ENCODE assay signal across 16 cellular contexts in the genomic region with DNA sequence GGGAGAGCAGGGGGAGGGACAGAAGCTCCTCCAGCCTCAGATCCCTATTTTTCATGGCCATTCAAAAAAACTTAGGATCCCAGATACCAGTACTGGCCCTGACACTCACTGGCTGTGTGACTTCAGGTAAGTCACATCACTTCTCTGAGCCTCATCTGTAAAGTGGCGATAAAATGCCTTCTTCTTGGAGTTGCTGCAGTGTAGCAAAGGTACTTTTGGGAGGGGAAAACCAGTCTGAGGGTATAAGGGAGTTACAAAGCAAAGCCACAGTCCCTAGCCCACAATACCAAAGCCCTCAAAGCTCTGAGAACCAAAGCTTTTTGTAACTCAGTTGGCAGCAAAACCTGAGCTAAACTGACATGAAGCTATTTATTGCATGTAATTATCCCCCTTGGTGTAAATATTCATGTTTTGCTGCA. TPM values are rescaled to one million over a fixed set of nuclear protein-coding genes. Genes with fewer than 3 reads are reported as not detected.
A peak's percentile ranks its signal among the peaks of the same experiment; 100 is the strongest.
DNase-seq lines count a peak whose midpoint lies in the region; ATAC-seq, FAIRE-seq and TF ChIP-seq lines count a peak whose summit lies in the region.
"Had no signal": no experiment of that assay in that cellular context is flagged by ENCODE, and none has a peak within 500 bp of the region (broad histone marks: within the 10 kb centered on the region; RNA-seq: fewer than 3 reads in every experiment).

No MANE protein-coding gene starts in this region.

- H2BK120ac ChIP-seq in mesendoderm (ENCODE audit: low read depth, low read length), result no peak overlapping the region

- TF ChIP-seq CTCF in HepG2 (CRISPR knock-in tag; IDR thresholded peaks at IDR 0.05), result no peak
- TF ChIP-seq CTCF in right lobe of liver (IDR thresholded peaks at IDR 0.05), result no peak
- no peak for TF ChIP-seq CTCF in GM12878 (IDR thresholded peaks at IDR 0.05 in 2 of 3, conservative IDR thresholded peaks at IDR 0.05 in 1 of 3; ENCODE audit: control insufficient read depth in 2 of 3, extremely low read depth in 1 of 3, insufficient read depth in 1 of 3, low read depth in 3 of 3, low read length in 3 of 3)

- no peaks in the 10 kb centered on the region for H3K36me3 Mint-ChIP-seq in activated CD4-positive, alpha-beta T cell treated with anti-CD3 and anti-CD28 coated beads for 36 hours (ENCODE audit: low read depth)
- H3K36me3 Mint-ChIP-seq in activated CD4-positive, alpha-beta memory T cell treated with anti-CD3 and anti-CD28 coated beads, Interleukin-2, amount 10 ng/mL, durations not matched to agents 7 days and 5 days (ENCODE audit: low read depth), result no peaks in the 10 kb centered on the region
- H3K36me3 Mint-ChIP-seq: CD8-positive, alpha-beta memory T cell had no signal

- no peaks in the 10 kb centered on the region for H4K20me1 ChIP-seq in HepG2 (ENCODE audit: insufficient read depth, low read length)
- H4K20me1 ChIP-seq in GM12878 (ENCODE audit: control insufficient read depth, insufficient read depth), result no peaks in the 10 kb centered on the region

- intact Hi-C loops in HepG2 (cut with micrococcal nuclease; ENCODE audit: unreplicated experiment), result no loop called here
- intact Hi-C loops in right lobe of liver (cut with DNase I), result no loop called here
- intact Hi-C loops in GM12878 (cut with micrococcal nuclease; ENCODE audit: unreplicated experiment), result no loop called here
- intact Hi-C loops in activated CD4-positive, alpha-beta T cell treated with anti-CD3 and anti-CD28 coated beads for 36 hours (cut with DNase I, micrococcal nuclease), result no loop called here

- H3K79me2 ChIP-seq in HepG2 (ENCODE audit: insufficient read depth, low read length) (no peaks in the 10 kb centered on the region), GM12878 (ENCODE audit: control insufficient read depth, insufficient read depth, low read length) (no peaks in the 10 kb centered on the region), mesendoderm (ENCODE audit: control insufficient read depth, insufficient read depth, low read length) (no peaks in the 10 kb centered on the region)

- 29% methylated on average over 1 of the region's 1 CpG for WGBS in HepG2 (ENCODE audit: low lambda C conversion rate)
- WGBS in right lobe of liver (ENCODE audit: insufficient coverage, low coverage, low lambda C conversion rate, missing lambda C conversion rate), result 88% methylated on average over 1 of the region's 1 CpG
- WGBS in GM12878 (ENCODE audit: insufficient coverage, insufficient replicate concordance, low lambda C conversion rate, missing lambda C conversion rate), result 54% methylated on average over 1 of the region's 1 CpG
- WGBS in mesendoderm (ENCODE audit: extremely low coverage, insufficient coverage, low lambda C conversion rate), result no CpG with 5 or more reads among the region's 1 CpG

- H2BK5ac ChIP-seq in mesendoderm (ENCODE audit: low read length), result no peak overlapping the region

- FAIRE-seq in HepG2 (lab: Jason Lieb, UNC) (no peak), GM12878 (lab: Jason Lieb, UNC) (no peak)
- FAIRE-seq: H1 had no signal

- BruUV-seq in HepG2 (replicated peaks; lab: Mats Ljungman, UMichigan) (no TSS peak), GM12878 (replicated peaks; lab: Mats Ljungman, UMichigan) (no TSS peak)

- H3K9me3 ChIP-seq in HepG2 (ENCODE audit: low read length) (no peaks in the 10 kb centered on the region), right lobe of liver (no peaks in the 10 kb centered on the region), GM12878 (replicated peaks; ENCODE audit: control insufficient read depth, insufficient read depth, low read length) (no peaks in the 10 kb centered on the region)

- no peak overlapping the region for H3K4me3 ChIP-seq in HepG2 (replicated peaks in 1 of 3; ENCODE audit: insufficient read depth in 1 of 3, low read depth in 2 of 3, low read length in 3 of 3)
- no peak overlapping the region for H3K4me3 ChIP-seq in right lobe of liver
- H3K4me3 ChIP-seq in GM12878, result no peak overlapping the region
- no peak overlapping the region for H3K4me3 ChIP-seq in mesendoderm (ENCODE audit: low read length)
- H3K4me3 ChIP-seq: PC-9 had no signal

- H2BK15ac ChIP-seq in mesendoderm (replicated peaks; ENCODE audit: low read depth), result no peak overlapping the region

- in situ Hi-C loops in HepG2 (cut with HindIII; ENCODE audit: extremely low pct_ligation_motif_present, low pct_unique_long_range_greater_than_20kb), result no loop called here
- in situ Hi-C loops in GM12878 (cut with MboI), result no loop called here

- H2AFZ ChIP-seq in HepG2 (ENCODE audit: low read length) (no peak overlapping the region), GM12878 (ENCODE audit: control insufficient read depth, low read depth, low read length) (no peak overlapping the region)
- H2AFZ ChIP-seq: PC-9 had no signal

- no peak overlapping the region for H3K56ac ChIP-seq in mesendoderm (ENCODE audit: low read length)

- DNase-seq in HepG2 (ENCODE audit: low spot score) (no peak), right lobe of liver (no peak), GM12878 (ENCODE audit: low read depth, low spot score) (no peak), mesendoderm (no peak), glomerular visceral epithelial cell (ENCODE audit: extremely low spot score) (no peak), iPS-NIHi11 (ENCODE audit: low spot score) (no peak)
- DNase-seq in activated CD4-positive, alpha-beta T cell treated with anti-CD3 and anti-CD28 coated beads for 36 hours, result no peak
- DNase-seq in activated CD4-positive, alpha-beta memory T cell treated with anti-CD3 and anti-CD28 coated beads, Interleukin-2, amount 10 ng/mL, durations not matched to agents 7 days and 5 days, result no peak
- DNase-seq: GDM1, HFFc6, NCI-H1048, NCI-H2081 treated with DMSO at 0.1 percent for 48 hours, PC-9 had no signal

- H3K9me3 Mint-ChIP-seq in activated CD4-positive, alpha-beta T cell treated with anti-CD3 and anti-CD28 coated beads for 36 hours (ENCODE audit: low read depth), result no peaks in the 10 kb centered on the region
- no peaks in the 10 kb centered on the region for H3K9me3 Mint-ChIP-seq in activated CD4-positive, alpha-beta memory T cell treated with anti-CD3 and anti-CD28 coated beads, Interleukin-2, amount 10 ng/mL, durations not matched to agents 7 days and 5 days
- H3K9me3 Mint-ChIP-seq: CD8-positive, alpha-beta memory T cell; HFFc6 had no signal

- POLR2A ChIA-PET in HepG2 (lab: Yijun Ruan, JAX) (no interaction called here), GM12878 (lab: Charles Lee) (no interaction called here)
- POLR2A ChIA-PET in activated CD4-positive, alpha-beta T cell treated with anti-CD3 and anti-CD28 coated beads for 36 hours (lab: Charles Lee), result no interaction called here
- POLR2A ChIA-PET in activated CD4-positive, alpha-beta memory T cell treated with anti-CD3 and anti-CD28 coated beads, Interleukin-2, amount 10 ng/mL, durations not matched to agents 7 days and 5 days (lab: Charles Lee), result no interaction called here

- TF ChIP-seq RAD21 in HepG2 (CRISPR knock-in tag; IDR thresholded peaks at IDR 0.05), result no peak
- no peak for TF ChIP-seq RAD21 in GM12878 (IDR thresholded peaks at IDR 0.05; ENCODE audit: insufficient read depth, low read depth, low read length)

- no peak overlapping the region for H4K5ac ChIP-seq in mesendoderm (ENCODE audit: low read length)

- H2AK5ac ChIP-seq in mesendoderm (ENCODE audit: low read length), result no peak overlapping the region

- CTCF ChIA-PET in HepG2 (lab: Yijun Ruan, JAX; ENCODE audit: low intra/inter-chr PET ratio, low total read pairs) (no interaction called here), GM12878 (lab: Yijun Ruan, JAX) (no interaction called here)
- CTCF ChIA-PET in activated CD4-positive, alpha-beta T cell treated with anti-CD3 and anti-CD28 coated beads for 36 hours (lab: Charles Lee), result interaction anchor here (0.6 to 0.9 kb wide), 2 partner anchors 25 to 64 kb away, joined by 3 read pairs; no protein-coding TSS in a partner anchor
- CTCF ChIA-PET in activated CD4-positive, alpha-beta memory T cell treated with anti-CD3 and anti-CD28 coated beads, Interleukin-2, amount 10 ng/mL, durations not matched to agents 7 days and 5 days (lab: Charles Lee), result no interaction called here

- H3K27ac Mint-ChIP-seq in activated CD4-positive, alpha-beta T cell treated with anti-CD3 and anti-CD28 coated beads for 36 hours, result no peak overlapping the region
- H3K27ac Mint-ChIP-seq in activated CD4-positive, alpha-beta memory T cell treated with anti-CD3 and anti-CD28 coated beads, Interleukin-2, amount 10 ng/mL, durations not matched to agents 7 days and 5 days, result no peak overlapping the region
- H3K27ac Mint-ChIP-seq: CD8-positive, alpha-beta memory T cell; HFFc6 had no signal

- no peaks in the 10 kb centered on the region for H3K4me1 ChIP-seq in HepG2 (ENCODE audit: insufficient read depth, low read length)
- H3K4me1 ChIP-seq in right lobe of liver, result no peaks in the 10 kb centered on the region
- H3K4me1 ChIP-seq in GM12878 (ENCODE audit: control insufficient read depth, insufficient read depth, low read length), result peaks cover 5% of the 10 kb centered on the region; the same call in 1 of the 2 replicates
- no peaks in the 10 kb centered on the region for H3K4me1 ChIP-seq in mesendoderm (ENCODE audit: control insufficient read depth, low read depth, low read length)

- H3K27ac ChIP-seq in HepG2 (ENCODE audit: extremely low read length, insufficient read depth, low read length), result no peak overlapping the region
- no peak overlapping the region for H3K27ac ChIP-seq in right lobe of liver
- no peak overlapping the region for H3K27ac ChIP-seq in GM12878 (ENCODE audit: control insufficient read depth, insufficient read depth)
- H3K27ac ChIP-seq in mesendoderm (ENCODE audit: low read depth, low read length), result no peak overlapping the region
- H3K27ac ChIP-seq: KMS-11, PC-9 had no signal

- no peaks in the 10 kb centered on the region for H3K79me1 ChIP-seq in mesendoderm (ENCODE audit: low read length)

- H3K23ac ChIP-seq in mesendoderm (ENCODE audit: low read length), result peak overlapping the region; percentile 38

- H3K4me1 Mint-ChIP-seq in activated CD4-positive, alpha-beta T cell treated with anti-CD3 and anti-CD28 coated beads for 36 hours, result no peaks in the 10 kb centered on the region
- H3K4me1 Mint-ChIP-seq in activated CD4-positive, alpha-beta memory T cell treated with anti-CD3 and anti-CD28 coated beads, Interleukin-2, amount 10 ng/mL, durations not matched to agents 7 days and 5 days, result no peaks in the 10 kb centered on the region
- H3K4me1 Mint-ChIP-seq: CD8-positive, alpha-beta memory T cell had no signal

- TF ChIP-seq EP300 in HepG2 (IDR thresholded peaks at IDR 0.05; ENCODE audit: low read depth in 2 of 2, low read length in 2 of 2) (no peak), HepG2 (CRISPR knock-in tag; IDR thresholded peaks at IDR 0.05; ENCODE audit: borderline replicate concordance) (no peak), GM12878 (IDR thresholded peaks at IDR 0.05; ENCODE audit: borderline replicate concordance in 1 of 2, control insufficient read depth in 1 of 2, low read depth in 2 of 2, low read length in 2 of 2) (no peak)

- H3K4me3 Mint-ChIP-seq in activated CD4-positive, alpha-beta T cell treated with anti-CD3 and anti-CD28 coated beads for 36 hours, result no peak overlapping the region
- no peak overlapping the region for H3K4me3 Mint-ChIP-seq in activated CD4-positive, alpha-beta memory T cell treated with anti-CD3 and anti-CD28 coated beads, Interleukin-2, amount 10 ng/mL, durations not matched to agents 7 days and 5 days
- H3K4me3 Mint-ChIP-seq: CD8-positive, alpha-beta memory T cell; HFFc6 had no signal

- H3K36me3 ChIP-seq in HepG2 (replicated peaks in 1 of 2; ENCODE audit: control insufficient read depth in 1 of 2, insufficient read depth in 2 of 2, low read length in 2 of 2) (no peaks in the 10 kb centered on the region), right lobe of liver (no peaks in the 10 kb centered on the region), GM12878 (ENCODE audit: control insufficient read depth in 2 of 2, insufficient read depth in 2 of 2, low read length in 1 of 2) (no peaks in the 10 kb centered on the region), mesendoderm (ENCODE audit: control insufficient read depth, insufficient read depth, low read length) (no peaks in the 10 kb centered on the region)

- H3K18ac ChIP-seq in mesendoderm (ENCODE audit: low read length), result no peak overlapping the region

- ATAC-seq in HepG2 (no peak), right lobe of liver (no peak), GM12878 (peak; percentile 63)
- ATAC-seq in activated CD4-positive, alpha-beta T cell treated with anti-CD3 and anti-CD28 coated beads for 36 hours, result no peak

- RAD21 ChIA-PET in GM12878 (lab: Charles Lee; ENCODE audit: unreplicated experiment), result interaction anchor here (0.8 kb wide), 1 partner anchor 200 kb away, joined by 3 read pairs; no protein-coding TSS in a partner anchor

- H4K8ac ChIP-seq in mesendoderm (ENCODE audit: low read depth, low read length), result no peak overlapping the region

- SMC1A ChIA-PET in GM12878 (lab: Charles Lee; ENCODE audit: uncharacterized antibody, unreplicated experiment), result interaction anchor here (1.0 to 1.1 kb wide), 2 partner anchors 10 to 29 kb away, joined by 3 read pairs; no protein-coding TSS in a partner anchor

- TF ChIP-seq POLR2A in HepG2 (IDR thresholded peaks at IDR 0.05; ENCODE audit: insufficient read depth in 1 of 2, low read depth in 2 of 2, low read length in 2 of 2) (no peak), right lobe of liver (IDR thresholded peaks at IDR 0.05) (no peak), GM12878 (IDR thresholded peaks at IDR 0.05; ENCODE audit: low read depth, low read length) (no peak)

- H3K4me2 ChIP-seq in HepG2 (ENCODE audit: low read depth, low read length), result no peak overlapping the region
- no peak overlapping the region for H3K4me2 ChIP-seq in GM12878 (ENCODE audit: control insufficient read depth, insufficient read depth)
- H3K4me2 ChIP-seq in mesendoderm (ENCODE audit: low read length), result no peak overlapping the region
- H3K4me2 ChIP-seq: KMS-11, PC-9 had no signal

- peaks cover 5% of the 10 kb centered on the region for H3K27me3 Mint-ChIP-seq in activated CD4-positive, alpha-beta T cell treated with anti-CD3 and anti-CD28 coated beads for 36 hours
- peaks cover 8% of the 10 kb centered on the region for H3K27me3 Mint-ChIP-seq in activated CD4-positive, alpha-beta memory T cell treated with anti-CD3 and anti-CD28 coated beads, Interleukin-2, amount 10 ng/mL, durations not matched to agents 7 days and 5 days

- peaks cover 0 to 10% of the 10 kb centered on the region in 2 experiments; a peak in 3 of 5 replicates for H3K27me3 ChIP-seq in HepG2 (ENCODE audit: control insufficient read depth in 1 of 2, insufficient read depth in 2 of 2, low read length in 2 of 2)
- no peaks in the 10 kb centered on the region for H3K27me3 ChIP-seq in right lobe of liver
- H3K27me3 ChIP-seq in GM12878 (replicated peaks in 1 of 2; ENCODE audit: control insufficient read depth in 2 of 2, insufficient read depth in 2 of 2, low read length in 1 of 2), result peaks cover 2% of the 10 kb centered on the region in 2 experiments; a peak in 3 of 4 replicates
- no peaks in the 10 kb centered on the region for H3K27me3 ChIP-seq in mesendoderm (ENCODE audit: insufficient read depth, low read length, poor library complexity)

- no peak overlapping the region for H3K4ac ChIP-seq in mesendoderm (ENCODE audit: low read depth, low read length)

- H3K9ac ChIP-seq in HepG2 (ENCODE audit: insufficient read depth, low read depth, low read length) (no peak overlapping the region), GM12878 (ENCODE audit: control insufficient read depth, insufficient read depth, low read length) (no peak overlapping the region), mesendoderm (ENCODE audit: low read length) (no peak overlapping the region)
- H3K9ac ChIP-seq: KMS-11 had no signal

RNA-seq across cellular contexts. Expression of a gene that starts 43.4 kb away (rescaled TPM):
- total RNA-seq in HepG2 (2016; rRNA removed; fragmentation: Illumina TruSeq; extraction: Trizol), result not detected in 2 replicates
- total RNA-seq in HepG2 (2016; cell fraction: cytosol; rRNA removed; fragmentation: Illumina TruSeq; extraction: Trizol; ENCODE audit: low read depth), result not detected in 2 replicates
- total RNA-seq in HepG2 (2016; cell fraction: insoluble cytoplasmic fraction; rRNA removed; fragmentation: Illumina TruSeq; extraction: Trizol), result not detected in 2 replicates
- total RNA-seq in HepG2 (2016; cell fraction: membrane; rRNA removed; fragmentation: Illumina TruSeq; extraction: Trizol), result not detected in 2 replicates
- total RNA-seq in HepG2 (2016; cell fraction: nucleus; rRNA removed; fragmentation: Illumina TruSeq; extraction: Trizol), result not detected in 2 replicates
- polyA plus RNA-seq in HepG2 (2011; rRNA removed), result 0.07 and 0.22 TPM in 2 replicates
- 0.04 TPM in 1 of 2 replicates, not detected in the other for polyA plus RNA-seq in HepG2 (2011; cell fraction: cytosol; rRNA removed)
- 1.5 and 3.2 TPM in 2 replicates for polyA plus RNA-seq in HepG2 (2011; cell fraction: nucleus; rRNA removed)
- polyA plus RNA-seq in HepG2 (2012), result not detected in 2 replicates
- polyA plus RNA-seq in HepG2 (2016; cell fraction: cytosol; fragmentation: Illumina TruSeq; extraction: Trizol; ENCODE audit: low read depth), result not detected in 2 replicates
- polyA plus RNA-seq in HepG2 (2016; cell fraction: insoluble cytoplasmic fraction; fragmentation: Illumina TruSeq; extraction: Trizol; ENCODE audit: low read depth), result not detected in 2 replicates
- not detected in 2 replicates for polyA plus RNA-seq in HepG2 (2016; cell fraction: membrane; fragmentation: Illumina TruSeq; extraction: Trizol; ENCODE audit: low read depth)
- polyA plus RNA-seq in HepG2 (2016; cell fraction: nucleus; fragmentation: Illumina TruSeq; extraction: Trizol; ENCODE audit: insufficient read depth, low read depth), result not detected in 2 replicates
- 0.07 TPM in 1 of 2 replicates, not detected in the other for polyA minus RNA-seq in HepG2 (2011; rRNA and poly(A)+ RNA removed; ENCODE audit: low replicate concordance)
- not detected in 2 replicates for polyA minus RNA-seq in HepG2 (2011; cell fraction: cytosol; rRNA and poly(A)+ RNA removed)
- polyA minus RNA-seq in HepG2 (2011; cell fraction: nucleus; rRNA and poly(A)+ RNA removed), result not detected in 2 replicates
- under 1 TPM in 4 of 6 experiments, not detected in 2; 0.18 to 0.44 (median 0.30) TPM for total RNA-seq in right lobe of liver
- total RNA-seq in GM12878 (2013; cell fraction: nucleolus; rRNA removed), result not detected in 2 replicates
- not detected in 2 replicates for total RNA-seq in GM12878 (2014; rRNA removed)
- total RNA-seq in GM12878 (2014; rRNA removed; fragmentation: Illumina TruSeq; extraction: Trizol), result not detected in 2 replicates
- not detected in 2 replicates for total RNA-seq in GM12878 (2021)
- polyA plus RNA-seq in GM12878 (2011; ENCODE audit: low read depth), result not detected
- polyA plus RNA-seq in GM12878 (2011; rRNA removed), result 0.03 TPM in 1 of 2 replicates, not detected in the other
- not detected in 2 replicates for polyA plus RNA-seq in GM12878 (2011; cell fraction: cytosol; rRNA removed)
- not detected in 2 replicates for polyA plus RNA-seq in GM12878 (2011; cell fraction: nucleus; rRNA removed)
- 0.06 TPM in 1 of 2 replicates, not detected in the other for polyA plus RNA-seq in GM12878 (2012)
- polyA plus RNA-seq in GM12878 (2014; fragmentation: Illumina TruSeq; extraction: Trizol), result not detected in 2 replicates
- polyA plus RNA-seq in GM12878 (2014; fragmentation: Nextera tagmentation; extraction: Ambion mirVana), result under 1 TPM in 1 of 2 experiments, not detected in 1; 0.05 TPM
- polyA plus RNA-seq in GM12878 (2014; rRNA removed), result 0.06 TPM in 1 of 2 replicates, not detected in the other
- polyA plus RNA-seq in GM12878 (2016; fragmentation: Nextera tagmentation; extraction: Ambion mirVana), result under 1 TPM in 1 of 2 experiments, not detected in 1; 0.15 TPM
- 0.15 TPM in 1 of 2 replicates, not detected in the other for polyA minus RNA-seq in GM12878 (2011; rRNA and poly(A)+ RNA removed)
- polyA minus RNA-seq in GM12878 (2011; cell fraction: cytosol; rRNA and poly(A)+ RNA removed), result not detected in 2 replicates
- polyA minus RNA-seq in GM12878 (2011; cell fraction: nucleus; rRNA and poly(A)+ RNA removed), result not detected in 2 replicates
- polyA plus RNA-seq in mesendoderm (2013, experiment 1 of 2), result 14.4 TPM
- polyA plus RNA-seq in mesendoderm (2013, experiment 2 of 2), result 14.6 TPM
- total RNA-seq in activated CD4-positive, alpha-beta T cell treated with anti-CD3 and anti-CD28 coated beads for 36 hours, result not detected
- total RNA-seq in activated CD4-positive, alpha-beta memory T cell treated with anti-CD3 and anti-CD28 coated beads, Interleukin-2, amount 10 ng/mL, durations not matched to agents 7 days and 5 days, result not detected
- total RNA-seq: CD8-positive, alpha-beta memory T cell had no signal
- polyA plus RNA-seq: CD8-positive, alpha-beta memory T cell had no signal
